Comparison of ENCODE assay signal across 1 cellular context in the genomic region with DNA sequence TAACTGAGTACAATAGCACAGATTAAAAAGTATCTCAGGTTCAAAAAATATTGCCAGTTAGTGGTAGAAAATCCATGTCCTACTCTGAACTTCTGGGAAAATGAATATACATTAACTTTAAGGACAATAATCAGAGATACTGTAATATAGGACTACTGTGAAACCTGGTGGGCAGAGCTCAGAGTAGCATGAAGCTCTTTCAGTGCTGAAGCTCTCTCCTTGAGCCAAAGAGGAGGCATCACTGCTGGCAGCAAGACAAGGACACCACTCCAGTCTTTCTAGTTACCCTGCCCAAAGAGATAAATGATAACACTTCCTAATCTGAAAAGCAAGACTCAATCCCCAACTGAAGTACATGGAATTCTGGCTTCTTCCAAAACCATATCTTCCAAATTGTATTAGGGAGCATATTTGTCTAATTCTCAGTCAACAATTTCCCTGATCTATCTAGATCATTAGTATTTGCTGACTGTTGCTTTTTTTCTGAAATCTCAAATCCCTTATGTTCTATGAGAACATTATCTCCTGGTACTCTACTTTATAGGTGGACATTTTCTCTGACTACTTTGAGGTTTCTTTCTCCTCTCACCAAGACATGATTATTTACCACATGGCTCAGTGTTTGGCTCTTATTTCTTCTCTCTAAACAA.
A peak's percentile ranks its signal among the peaks of the same experiment; 100 is the strongest.
TF ChIP-seq lines count a peak whose summit lies in the region.

No MANE protein-coding gene starts in this region.

TF ChIP-seq in H1, 55 proteins besides CTCF, POLR2A, EP300 and RAD21:
- peak; percentile 49; the same call in 1 of the 2 replicates for TF ChIP-seq MAFK (IDR thresholded peaks at IDR 0.05; ENCODE audit: low read depth, low read length)
- TF ChIP-seq EGR1 (IDR thresholded peaks at IDR 0.05; ENCODE audit: borderline replicate concordance, low read depth, low read length), result no peak
- TF ChIP-seq CBX5 (IDR thresholded peaks at IDR 0.05; ENCODE audit: low read depth, low read length), result no peak
- TF ChIP-seq CHD2 (IDR thresholded peaks at IDR 0.05; ENCODE audit: low read length), result no peak
- TF ChIP-seq, protein P1, sequence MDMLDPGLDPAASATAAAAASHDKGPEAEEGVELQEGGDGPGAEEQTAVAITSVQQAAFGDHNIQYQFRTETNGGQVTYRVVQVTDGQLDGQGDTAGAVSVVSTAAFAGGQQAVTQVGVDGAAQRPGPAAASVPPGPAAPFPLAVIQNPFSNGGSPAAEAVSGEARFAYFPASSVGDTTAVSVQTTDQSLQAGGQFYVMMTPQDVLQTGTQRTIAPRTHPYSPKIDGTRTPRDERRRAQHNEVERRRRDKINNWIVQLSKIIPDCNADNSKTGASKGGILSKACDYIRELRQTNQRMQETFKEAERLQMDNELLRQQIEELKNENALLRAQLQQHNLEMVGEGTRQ (IDR thresholded peaks at IDR 0.05; ENCODE audit: low read length), result no peak
- TF ChIP-seq PHF8 (conservative IDR thresholded peaks at IDR 0.05; ENCODE audit: low read depth, low read length), result no peak
- no peak for TF ChIP-seq BACH1 (IDR thresholded peaks at IDR 0.05; ENCODE audit: low read length)
TF ChIP-seq in H1: peak in this region for 1.
